1 cellular context compared by ENCODE assay signal in the genomic region with DNA sequence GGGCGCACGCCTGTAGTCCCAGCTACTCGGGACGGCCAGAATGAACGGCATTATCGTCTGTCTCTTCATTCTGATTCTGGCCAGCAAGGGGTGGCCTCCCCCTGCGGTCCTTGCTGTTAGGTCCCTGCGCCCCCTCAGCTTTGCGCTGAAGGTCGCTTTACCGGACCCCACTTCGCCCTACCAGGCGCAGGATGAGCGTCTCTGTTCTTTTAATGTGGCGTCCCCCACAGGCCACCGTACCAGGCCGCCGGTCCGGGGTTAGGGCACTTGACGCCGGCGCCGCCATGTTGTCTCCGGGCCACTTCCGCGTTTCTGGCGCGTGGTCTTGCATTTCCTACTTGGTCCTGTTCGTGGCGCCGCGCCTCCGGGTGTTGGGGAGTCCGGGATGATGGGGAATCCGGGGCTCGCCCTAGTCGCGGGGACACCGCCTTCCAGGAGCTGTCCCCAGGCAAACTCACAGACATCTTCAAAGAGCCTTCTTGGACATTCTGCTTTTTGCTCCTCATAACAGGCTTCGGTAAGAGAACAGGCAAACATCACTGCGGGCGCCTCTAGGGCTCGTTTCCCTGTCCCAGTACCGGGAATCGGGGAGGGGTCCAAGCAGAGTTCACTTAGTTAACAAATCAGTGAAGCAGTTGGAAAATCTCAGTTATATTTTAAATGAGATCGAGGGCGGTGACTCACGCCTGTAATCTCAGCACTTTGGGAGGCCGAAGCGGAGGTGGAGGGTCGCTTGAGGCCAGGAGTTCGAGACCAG.
A peak's percentile ranks its signal among the peaks of the same experiment; 100 is the strongest.
TF ChIP-seq lines count a peak whose summit lies in the region.

No MANE protein-coding gene starts in this region.

TF ChIP-seq in HepG2, 621 proteins besides CTCF, POLR2A, EP300 and RAD21 (continued from another document and continues in another):
- TF ChIP-seq ZNF782 (CRISPR knock-in tag; IDR thresholded peaks at IDR 0.05; ENCODE audit: borderline replicate concordance) (no peak), ZNF430 (CRISPR knock-in tag; IDR thresholded peaks at IDR 0.05) (peak; percentile 49; the same call in 1 of the 2 replicates), ZNF432 (CRISPR knock-in tag; IDR thresholded peaks at IDR 0.05; ENCODE audit: borderline replicate concordance) (no peak), RBM39 (IDR thresholded peaks at IDR 0.05; ENCODE audit: low read depth, low read length, poor library complexity, severe bottlenecking) (peak; percentile 69), KDM1A (CRISPR knock-in tag; IDR thresholded peaks at IDR 0.05) (no peak), ZNF160 (CRISPR knock-in tag; IDR thresholded peaks at IDR 0.05) (peak; percentile 73; the same call in 1 of the 2 replicates), MAFG (CRISPR knock-in tag; IDR thresholded peaks at IDR 0.05) (no peak), MED8 (CRISPR knock-in tag; IDR thresholded peaks at IDR 0.05; ENCODE audit: insufficient replicate concordance) (no peak), KLF13 (CRISPR knock-in tag; IDR thresholded peaks at IDR 0.05) (no peak), SAP130 (CRISPR knock-in tag; IDR thresholded peaks at IDR 0.05; ENCODE audit: low read depth) (peak; percentile 92), FOXO1 (CRISPR knock-in tag; IDR thresholded peaks at IDR 0.05) (no peak; the same call in 1 of the 2 replicates), MIER2 (CRISPR knock-in tag; IDR thresholded peaks at IDR 0.05) (no peak), TEAD3 (CRISPR knock-in tag; optimal IDR thresholded peaks at IDR 0.05; ENCODE audit: borderline replicate concordance) (peak; percentile 86)
- TF ChIP-seq, protein P1, sequence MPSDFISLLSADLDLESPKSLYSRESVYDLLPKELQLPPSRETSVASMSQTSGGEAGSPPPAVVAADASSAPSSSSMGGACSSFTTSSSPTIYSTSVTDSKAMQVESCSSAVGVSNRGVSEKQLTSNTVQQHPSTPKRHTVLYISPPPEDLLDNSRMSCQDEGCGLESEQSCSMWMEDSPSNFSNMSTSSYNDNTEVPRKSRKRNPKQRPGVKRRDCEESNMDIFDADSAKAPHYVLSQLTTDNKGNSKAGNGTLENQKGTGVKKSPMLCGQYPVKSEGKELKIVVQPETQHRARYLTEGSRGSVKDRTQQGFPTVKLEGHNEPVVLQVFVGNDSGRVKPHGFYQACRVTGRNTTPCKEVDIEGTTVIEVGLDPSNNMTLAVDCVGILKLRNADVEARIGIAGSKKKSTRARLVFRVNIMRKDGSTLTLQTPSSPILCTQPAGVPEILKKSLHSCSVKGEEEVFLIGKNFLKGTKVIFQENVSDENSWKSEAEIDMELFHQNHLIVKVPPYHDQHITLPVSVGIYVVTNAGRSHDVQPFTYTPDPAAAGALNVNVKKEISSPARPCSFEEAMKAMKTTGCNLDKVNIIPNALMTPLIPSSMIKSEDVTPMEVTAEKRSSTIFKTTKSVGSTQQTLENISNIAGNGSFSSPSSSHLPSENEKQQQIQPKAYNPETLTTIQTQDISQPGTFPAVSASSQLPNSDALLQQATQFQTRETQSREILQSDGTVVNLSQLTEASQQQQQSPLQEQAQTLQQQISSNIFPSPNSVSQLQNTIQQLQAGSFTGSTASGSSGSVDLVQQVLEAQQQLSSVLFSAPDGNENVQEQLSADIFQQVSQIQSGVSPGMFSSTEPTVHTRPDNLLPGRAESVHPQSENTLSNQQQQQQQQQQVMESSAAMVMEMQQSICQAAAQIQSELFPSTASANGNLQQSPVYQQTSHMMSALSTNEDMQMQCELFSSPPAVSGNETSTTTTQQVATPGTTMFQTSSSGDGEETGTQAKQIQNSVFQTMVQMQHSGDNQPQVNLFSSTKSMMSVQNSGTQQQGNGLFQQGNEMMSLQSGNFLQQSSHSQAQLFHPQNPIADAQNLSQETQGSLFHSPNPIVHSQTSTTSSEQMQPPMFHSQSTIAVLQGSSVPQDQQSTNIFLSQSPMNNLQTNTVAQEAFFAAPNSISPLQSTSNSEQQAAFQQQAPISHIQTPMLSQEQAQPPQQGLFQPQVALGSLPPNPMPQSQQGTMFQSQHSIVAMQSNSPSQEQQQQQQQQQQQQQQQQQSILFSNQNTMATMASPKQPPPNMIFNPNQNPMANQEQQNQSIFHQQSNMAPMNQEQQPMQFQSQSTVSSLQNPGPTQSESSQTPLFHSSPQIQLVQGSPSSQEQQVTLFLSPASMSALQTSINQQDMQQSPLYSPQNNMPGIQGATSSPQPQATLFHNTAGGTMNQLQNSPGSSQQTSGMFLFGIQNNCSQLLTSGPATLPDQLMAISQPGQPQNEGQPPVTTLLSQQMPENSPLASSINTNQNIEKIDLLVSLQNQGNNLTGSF (CRISPR knock-in tag; IDR thresholded peaks at IDR 0.05): no peak
- TF ChIP-seq, protein P2, sequence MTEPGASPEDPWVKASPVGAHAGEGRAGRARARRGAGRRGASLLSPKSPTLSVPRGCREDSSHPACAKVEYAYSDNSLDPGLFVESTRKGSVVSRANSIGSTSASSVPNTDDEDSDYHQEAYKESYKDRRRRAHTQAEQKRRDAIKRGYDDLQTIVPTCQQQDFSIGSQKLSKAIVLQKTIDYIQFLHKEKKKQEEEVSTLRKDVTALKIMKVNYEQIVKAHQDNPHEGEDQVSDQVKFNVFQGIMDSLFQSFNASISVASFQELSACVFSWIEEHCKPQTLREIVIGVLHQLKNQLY (CRISPR knock-in tag; IDR thresholded peaks at IDR 0.05): no peak
- TF ChIP-seq, protein P3, sequence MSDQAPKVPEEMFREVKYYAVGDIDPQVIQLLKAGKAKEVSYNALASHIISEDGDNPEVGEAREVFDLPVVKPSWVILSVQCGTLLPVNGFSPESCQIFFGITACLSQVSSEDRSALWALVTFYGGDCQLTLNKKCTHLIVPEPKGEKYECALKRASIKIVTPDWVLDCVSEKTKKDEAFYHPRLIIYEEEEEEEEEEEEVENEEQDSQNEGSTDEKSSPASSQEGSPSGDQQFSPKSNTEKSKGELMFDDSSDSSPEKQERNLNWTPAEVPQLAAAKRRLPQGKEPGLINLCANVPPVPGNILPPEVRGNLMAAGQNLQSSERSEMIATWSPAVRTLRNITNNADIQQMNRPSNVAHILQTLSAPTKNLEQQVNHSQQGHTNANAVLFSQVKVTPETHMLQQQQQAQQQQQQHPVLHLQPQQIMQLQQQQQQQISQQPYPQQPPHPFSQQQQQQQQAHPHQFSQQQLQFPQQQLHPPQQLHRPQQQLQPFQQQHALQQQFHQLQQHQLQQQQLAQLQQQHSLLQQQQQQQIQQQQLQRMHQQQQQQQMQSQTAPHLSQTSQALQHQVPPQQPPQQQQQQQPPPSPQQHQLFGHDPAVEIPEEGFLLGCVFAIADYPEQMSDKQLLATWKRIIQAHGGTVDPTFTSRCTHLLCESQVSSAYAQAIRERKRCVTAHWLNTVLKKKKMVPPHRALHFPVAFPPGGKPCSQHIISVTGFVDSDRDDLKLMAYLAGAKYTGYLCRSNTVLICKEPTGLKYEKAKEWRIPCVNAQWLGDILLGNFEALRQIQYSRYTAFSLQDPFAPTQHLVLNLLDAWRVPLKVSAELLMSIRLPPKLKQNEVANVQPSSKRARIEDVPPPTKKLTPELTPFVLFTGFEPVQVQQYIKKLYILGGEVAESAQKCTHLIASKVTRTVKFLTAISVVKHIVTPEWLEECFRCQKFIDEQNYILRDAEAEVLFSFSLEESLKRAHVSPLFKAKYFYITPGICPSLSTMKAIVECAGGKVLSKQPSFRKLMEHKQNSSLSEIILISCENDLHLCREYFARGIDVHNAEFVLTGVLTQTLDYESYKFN (CRISPR knock-in tag; conservative IDR thresholded peaks at IDR 0.05): no peak; the same call in 1 of the 2 replicates
- TF ChIP-seq, protein P4, sequence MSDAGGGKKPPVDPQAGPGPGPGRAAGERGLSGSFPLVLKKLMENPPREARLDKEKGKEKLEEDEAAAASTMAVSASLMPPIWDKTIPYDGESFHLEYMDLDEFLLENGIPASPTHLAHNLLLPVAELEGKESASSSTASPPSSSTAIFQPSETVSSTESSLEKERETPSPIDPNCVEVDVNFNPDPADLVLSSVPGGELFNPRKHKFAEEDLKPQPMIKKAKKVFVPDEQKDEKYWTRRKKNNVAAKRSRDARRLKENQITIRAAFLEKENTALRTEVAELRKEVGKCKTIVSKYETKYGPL (CRISPR knock-in tag; IDR thresholded peaks at IDR 0.05): 0 out of 2 replicates have a peak, but pooled peaks have one; percentile 28
- TF ChIP-seq, protein P5, sequence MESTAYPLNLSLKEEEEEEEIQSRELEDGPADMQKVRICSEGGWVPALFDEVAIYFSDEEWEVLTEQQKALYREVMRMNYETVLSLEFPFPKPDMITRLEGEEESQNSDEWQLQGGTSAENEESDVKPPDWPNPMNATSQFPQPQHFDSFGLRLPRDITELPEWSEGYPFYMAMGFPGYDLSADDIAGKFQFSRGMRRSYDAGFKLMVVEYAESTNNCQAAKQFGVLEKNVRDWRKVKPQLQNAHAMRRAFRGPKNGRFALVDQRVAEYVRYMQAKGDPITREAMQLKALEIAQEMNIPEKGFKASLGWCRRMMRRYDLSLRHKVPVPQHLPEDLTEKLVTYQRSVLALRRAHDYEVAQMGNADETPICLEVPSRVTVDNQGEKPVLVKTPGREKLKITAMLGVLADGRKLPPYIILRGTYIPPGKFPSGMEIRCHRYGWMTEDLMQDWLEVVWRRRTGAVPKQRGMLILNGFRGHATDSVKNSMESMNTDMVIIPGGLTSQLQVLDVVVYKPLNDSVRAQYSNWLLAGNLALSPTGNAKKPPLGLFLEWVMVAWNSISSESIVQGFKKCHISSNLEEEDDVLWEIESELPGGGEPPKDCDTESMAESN (CRISPR knock-in tag; conservative IDR thresholded peaks at IDR 0.05): peak; percentile 82
- TF ChIP-seq, protein P6, sequence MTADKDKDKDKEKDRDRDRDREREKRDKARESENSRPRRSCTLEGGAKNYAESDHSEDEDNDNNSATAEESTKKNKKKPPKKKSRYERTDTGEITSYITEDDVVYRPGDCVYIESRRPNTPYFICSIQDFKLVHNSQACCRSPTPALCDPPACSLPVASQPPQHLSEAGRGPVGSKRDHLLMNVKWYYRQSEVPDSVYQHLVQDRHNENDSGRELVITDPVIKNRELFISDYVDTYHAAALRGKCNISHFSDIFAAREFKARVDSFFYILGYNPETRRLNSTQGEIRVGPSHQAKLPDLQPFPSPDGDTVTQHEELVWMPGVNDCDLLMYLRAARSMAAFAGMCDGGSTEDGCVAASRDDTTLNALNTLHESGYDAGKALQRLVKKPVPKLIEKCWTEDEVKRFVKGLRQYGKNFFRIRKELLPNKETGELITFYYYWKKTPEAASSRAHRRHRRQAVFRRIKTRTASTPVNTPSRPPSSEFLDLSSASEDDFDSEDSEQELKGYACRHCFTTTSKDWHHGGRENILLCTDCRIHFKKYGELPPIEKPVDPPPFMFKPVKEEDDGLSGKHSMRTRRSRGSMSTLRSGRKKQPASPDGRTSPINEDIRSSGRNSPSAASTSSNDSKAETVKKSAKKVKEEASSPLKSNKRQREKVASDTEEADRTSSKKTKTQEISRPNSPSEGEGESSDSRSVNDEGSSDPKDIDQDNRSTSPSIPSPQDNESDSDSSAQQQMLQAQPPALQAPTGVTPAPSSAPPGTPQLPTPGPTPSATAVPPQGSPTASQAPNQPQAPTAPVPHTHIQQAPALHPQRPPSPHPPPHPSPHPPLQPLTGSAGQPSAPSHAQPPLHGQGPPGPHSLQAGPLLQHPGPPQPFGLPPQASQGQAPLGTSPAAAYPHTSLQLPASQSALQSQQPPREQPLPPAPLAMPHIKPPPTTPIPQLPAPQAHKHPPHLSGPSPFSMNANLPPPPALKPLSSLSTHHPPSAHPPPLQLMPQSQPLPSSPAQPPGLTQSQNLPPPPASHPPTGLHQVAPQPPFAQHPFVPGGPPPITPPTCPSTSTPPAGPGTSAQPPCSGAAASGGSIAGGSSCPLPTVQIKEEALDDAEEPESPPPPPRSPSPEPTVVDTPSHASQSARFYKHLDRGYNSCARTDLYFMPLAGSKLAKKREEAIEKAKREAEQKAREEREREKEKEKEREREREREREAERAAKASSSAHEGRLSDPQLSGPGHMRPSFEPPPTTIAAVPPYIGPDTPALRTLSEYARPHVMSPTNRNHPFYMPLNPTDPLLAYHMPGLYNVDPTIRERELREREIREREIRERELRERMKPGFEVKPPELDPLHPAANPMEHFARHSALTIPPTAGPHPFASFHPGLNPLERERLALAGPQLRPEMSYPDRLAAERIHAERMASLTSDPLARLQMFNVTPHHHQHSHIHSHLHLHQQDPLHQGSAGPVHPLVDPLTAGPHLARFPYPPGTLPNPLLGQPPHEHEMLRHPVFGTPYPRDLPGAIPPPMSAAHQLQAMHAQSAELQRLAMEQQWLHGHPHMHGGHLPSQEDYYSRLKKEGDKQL (CRISPR knock-in tag; IDR thresholded peaks at IDR 0.05; ENCODE audit: low read depth): no peak; the same call in 1 of the 2 replicates
